ENCODE assay signal across 8 cellular contexts in the genomic region with DNA sequence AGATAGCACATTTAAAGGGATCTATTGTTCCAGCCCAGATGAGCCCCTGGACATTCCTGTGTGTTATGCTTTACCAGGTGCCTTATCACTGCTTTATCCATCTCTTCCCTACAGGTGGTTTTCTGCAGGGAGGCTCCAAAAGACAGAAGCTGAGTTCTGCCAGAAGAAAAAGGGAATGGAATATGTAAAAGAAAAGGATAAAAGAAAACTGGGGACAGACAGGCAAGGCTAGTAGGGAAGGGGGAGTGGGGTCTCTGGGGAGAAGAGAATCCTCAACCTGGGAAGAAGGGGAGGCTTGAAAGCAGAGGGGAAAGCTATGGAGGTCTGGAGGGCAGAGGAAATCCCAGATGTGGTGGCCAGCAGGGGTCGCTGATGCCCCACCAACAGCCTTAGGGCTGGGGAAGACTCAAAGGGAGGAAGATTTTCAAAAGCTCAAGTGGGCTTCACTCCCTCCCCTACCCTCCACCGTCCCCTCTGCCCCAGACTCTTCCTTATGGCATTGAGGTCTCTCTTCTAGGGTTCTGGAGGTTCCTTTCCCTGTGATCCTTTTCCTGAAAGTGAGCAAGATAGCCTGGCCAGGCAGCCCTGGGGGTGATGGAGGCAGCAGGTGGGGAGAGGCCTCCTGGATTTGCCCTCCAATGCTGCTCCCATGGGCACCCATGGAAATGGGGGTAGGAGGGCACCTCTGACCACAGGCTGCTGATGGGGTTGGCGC.
DNase-seq lines count a peak whose midpoint lies in the region; ATAC-seq and TF ChIP-seq lines count a peak whose summit lies in the region.

No MANE protein-coding gene starts in this region.

- no peaks in the 10 kb centered on the region for H3K9me2 ChIP-seq in HCT116 (ENCODE audit: insufficient read depth)

- DNase-seq in ELR (ENCODE audit: low read depth) (peak; percentile 66), HCT116 (ENCODE audit: low read depth, low spot score) (peak; percentile 34), NCI-H345 (lab: John Stamatoyannopoulos, UW) (peak; percentile 56), dorsolateral prefrontal cortex (peak; percentile 44 to 86 (median 78)), lower lobe of right lung (peak; percentile 73), NCI-H1048 (lab: John Stamatoyannopoulos, UW) (no peak)
- DNase-seq in activated CD4-positive, alpha-beta T cell treated with anti-CD3 and anti-CD28 coated beads, Interleukin-2, amount 50 U/mL, for 48 hours = peak; percentile 77 to 79
- DNase-seq in stimulated activated CD8-positive, alpha-beta memory T cell treated with anti-CD3 and anti-CD28 coated beads, Interleukin-12 subunit alpha, Interleukin-12 subunit beta, amount 100 ng/mL, for 4 hours (ENCODE audit: low read depth) = peak; percentile 46

- intact Hi-C loops in HCT116 (cut with micrococcal nuclease) = loop anchor here (1.0 to 10.0 kb wide), 4 partner anchors 16 to 795 kb away; no protein-coding TSS in a partner anchor
- intact Hi-C loops in dorsolateral prefrontal cortex (cut with DNase I) = loop anchor here (1.0 to 10.0 kb wide), 5 partner anchors 15 to 475 kb away; partner anchors contain the start of gene EML4 (in 1 of the 2)
- intact Hi-C loops in lower lobe of right lung (cut with DNase I) = loop anchor here (5.0 kb wide), 1 partner anchor 218 kb away; no protein-coding TSS in a partner anchor

- H3K4me3 ChIP-seq in HCT116 (replicated peaks in 1 of 2; ENCODE audit: low read depth in 1 of 2, low read length in 2 of 2) (no peak overlapping the region), dorsolateral prefrontal cortex (no peak overlapping the region), lower lobe of right lung (no peak overlapping the region)

- H3K9ac ChIP-seq in HCT116 (ENCODE audit: low read length) = no peak overlapping the region

- H3K27ac ChIP-seq in HCT116 (ENCODE audit: low read depth, low read length) (no peak overlapping the region), dorsolateral prefrontal cortex (no peak overlapping the region), lower lobe of right lung (no peak overlapping the region)

- CTCF ChIA-PET in HCT116 (lab: Charles Lee) = interaction anchor here (0.9 to 7.9 kb wide), 15 partner anchors 9 to 226 kb away, joined by 3 to 158 read pairs (median 5); no protein-coding TSS in a partner anchor

- no peaks in the 10 kb centered on the region for H3K36me3 ChIP-seq in HCT116 (ENCODE audit: control insufficient read depth in 1 of 2, insufficient read depth in 2 of 2, low read length in 2 of 2)
- H3K36me3 ChIP-seq in lower lobe of right lung = no peaks in the 10 kb centered on the region

- no peaks in the 10 kb centered on the region; the same call in 1 of the 2 replicates for H3K27me3 ChIP-seq in HCT116 (ENCODE audit: insufficient read depth, low read length)
- H3K27me3 ChIP-seq in dorsolateral prefrontal cortex = no peaks in the 10 kb centered on the region
- H3K27me3 ChIP-seq in lower lobe of right lung (ENCODE audit: low read depth) = no peaks in the 10 kb centered on the region

- BruUV-seq in HCT116 (replicated peaks; lab: Mats Ljungman, UMichigan) = no TSS peak

- H3K4me2 ChIP-seq in HCT116 (ENCODE audit: low read length) = no peak overlapping the region

- POLR2A ChIA-PET in HCT116 (lab: Charles Lee) = no interaction called here

- RAD21 ChIA-PET in HCT116 (lab: Charles Lee; ENCODE audit: low non-redundant PET in 1 of 2, low total read pairs in 2 of 2, uncharacterized antibody in 2 of 2, unreplicated experiment in 2 of 2) = interaction anchor here (0.7 to 1.8 kb wide), 8 partner anchors 16 to 459 kb away, joined by 3 to 12 read pairs (median 4); no protein-coding TSS in a partner anchor

- TF ChIP-seq POLR2A in HCT116 (IDR thresholded peaks at IDR 0.05; ENCODE audit: borderline replicate concordance, extremely low read depth, insufficient read depth, insufficient read length) = no peak

- ATAC-seq in HCT116 = peak; percentile 95
- peak; percentile 82 to 92 for ATAC-seq in lower lobe of right lung

- no peaks in the 10 kb centered on the region for H3K9me3 ChIP-seq in HCT116 (ENCODE audit: control insufficient read depth in 1 of 2, insufficient read depth in 1 of 2, low read depth in 1 of 2, low read length in 2 of 2)
- H3K9me3 ChIP-seq in lower lobe of right lung = no peaks in the 10 kb centered on the region

- TF ChIP-seq CTCF in HCT116 (IDR thresholded peaks at IDR 0.05 in 2 of 3, conservative IDR thresholded peaks at IDR 0.05 in 1 of 3; ENCODE audit: borderline replicate concordance in 1 of 3, insufficient read depth in 1 of 3, low read depth in 2 of 3, low read length in 2 of 3) (peak; percentile 76 to 86 (median 80)), dorsolateral prefrontal cortex (IDR thresholded peaks at IDR 0.05 in 54 of 56, conservative IDR thresholded peaks at IDR 0.05 in 2 of 56; ENCODE audit: low read depth in 1 of 56, partially characterized antibody in 56 of 56) (peak; percentile 78 to 99 (median 92)), lower lobe of right lung (IDR thresholded peaks at IDR 0.05) (peak; percentile 87)

- no peaks in the 10 kb centered on the region for H3K4me1 ChIP-seq in HCT116 (ENCODE audit: control insufficient read depth in 1 of 2, insufficient read depth in 2 of 2, low read length in 2 of 2)
- no peaks in the 10 kb centered on the region for H3K4me1 ChIP-seq in lower lobe of right lung

- H4K20me1 ChIP-seq in HCT116 (ENCODE audit: insufficient read depth) = no peaks in the 10 kb centered on the region

- peak; percentile 96 for TF ChIP-seq RAD21 in HCT116 (IDR thresholded peaks at IDR 0.05; ENCODE audit: low read depth)

- no peaks in the 10 kb centered on the region for H3K79me2 ChIP-seq in HCT116 (ENCODE audit: insufficient read depth, low read length)

- no peak overlapping the region for H2AFZ ChIP-seq in HCT116 (ENCODE audit: low read depth, low read length, poor library complexity, severe bottlenecking)

TF ChIP-seq in HCT116, 20 proteins besides CTCF, POLR2A, EP300 and RAD21 (continues in another document):
- no peak for TF ChIP-seq ZNF274 (IDR thresholded peaks at IDR 0.05; ENCODE audit: low read depth, low read length)
- no peak for TF ChIP-seq ELF1 (IDR thresholded peaks at IDR 0.05; ENCODE audit: borderline replicate concordance, low read depth)
- TF ChIP-seq EGR1 (IDR thresholded peaks at IDR 0.05; ENCODE audit: low read depth) = no peak
- TF ChIP-seq, protein P1, sequence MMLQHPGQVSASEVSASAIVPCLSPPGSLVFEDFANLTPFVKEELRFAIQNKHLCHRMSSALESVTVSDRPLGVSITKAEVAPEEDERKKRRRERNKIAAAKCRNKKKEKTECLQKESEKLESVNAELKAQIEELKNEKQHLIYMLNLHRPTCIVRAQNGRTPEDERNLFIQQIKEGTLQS (IDR thresholded peaks at IDR 0.05) = no peak
- no peak for TF ChIP-seq JUND (IDR thresholded peaks at IDR 0.05)
- no peak for TF ChIP-seq TCF7L2 (IDR thresholded peaks at IDR 0.05; ENCODE audit: borderline replicate concordance, extremely low read depth, insufficient read depth, insufficient read length)
- no peak for TF ChIP-seq SRF (IDR thresholded peaks at IDR 0.05; ENCODE audit: low read depth)
- TF ChIP-seq, protein P2, sequence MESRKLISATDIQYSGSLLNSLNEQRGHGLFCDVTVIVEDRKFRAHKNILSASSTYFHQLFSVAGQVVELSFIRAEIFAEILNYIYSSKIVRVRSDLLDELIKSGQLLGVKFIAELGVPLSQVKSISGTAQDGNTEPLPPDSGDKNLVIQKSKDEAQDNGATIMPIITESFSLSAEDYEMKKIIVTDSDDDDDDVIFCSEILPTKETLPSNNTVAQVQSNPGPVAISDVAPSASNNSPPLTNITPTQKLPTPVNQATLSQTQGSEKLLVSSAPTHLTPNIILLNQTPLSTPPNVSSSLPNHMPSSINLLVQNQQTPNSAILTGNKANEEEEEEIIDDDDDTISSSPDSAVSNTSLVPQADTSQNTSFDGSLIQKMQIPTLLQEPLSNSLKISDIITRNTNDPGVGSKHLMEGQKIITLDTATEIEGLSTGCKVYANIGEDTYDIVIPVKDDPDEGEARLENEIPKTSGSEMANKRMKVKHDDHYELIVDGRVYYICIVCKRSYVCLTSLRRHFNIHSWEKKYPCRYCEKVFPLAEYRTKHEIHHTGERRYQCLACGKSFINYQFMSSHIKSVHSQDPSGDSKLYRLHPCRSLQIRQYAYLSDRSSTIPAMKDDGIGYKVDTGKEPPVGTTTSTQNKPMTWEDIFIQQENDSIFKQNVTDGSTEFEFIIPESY (IDR thresholded peaks at IDR 0.05; ENCODE audit: extremely low read depth, insufficient replicate concordance, low read length) = no peak
- no peak for TF ChIP-seq REST (IDR thresholded peaks at IDR 0.05; ENCODE audit: low read depth)
- TF ChIP-seq, protein P3, sequence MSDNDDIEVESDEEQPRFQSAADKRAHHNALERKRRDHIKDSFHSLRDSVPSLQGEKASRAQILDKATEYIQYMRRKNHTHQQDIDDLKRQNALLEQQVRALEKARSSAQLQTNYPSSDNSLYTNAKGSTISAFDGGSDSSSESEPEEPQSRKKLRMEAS (IDR thresholded peaks at IDR 0.05) = no peak
- no peak for TF ChIP-seq EZH2phosphoT487 (IDR thresholded peaks at IDR 0.05; ENCODE audit: borderline replicate concordance)
- TF ChIP-seq CBX3 (IDR thresholded peaks at IDR 0.05; ENCODE audit: low read depth) = no peak
- no peak for TF ChIP-seq SIN3A (IDR thresholded peaks at IDR 0.05; ENCODE audit: low read depth)
